ENCODE assay signal across 8 cellular contexts in genomic region chr2:156333274-156333950, GRCh38. TPM values are rescaled to one million over a fixed set of nuclear protein-coding genes. Genes with fewer than 3 reads are reported as not detected.
DNase-seq lines count a peak whose midpoint lies in the region; ATAC-seq and TF ChIP-seq lines count a peak whose summit lies in the region.

No MANE protein-coding gene starts in this region.

- intact Hi-C loops in activated CD4-positive, alpha-beta memory T cell treated with anti-CD3 and anti-CD28 coated beads for 36 hours (cut with micrococcal nuclease) = loop anchor here (2.0 to 5.0 kb wide), 3 partner anchors 559 to 1565 kb away; no protein-coding TSS in a partner anchor

- peaks cover 2% of the 10 kb centered on the region for H3K27me3 Mint-ChIP-seq in activated CD4-positive, alpha-beta memory T cell treated with anti-CD3 and anti-CD28 coated beads for 36 hours
- H3K27me3 Mint-ChIP-seq in progenitor cell of endocrine pancreas = peaks cover 15% of the 10 kb centered on the region

- peaks cover 45% of the 10 kb centered on the region for H3K4me1 Mint-ChIP-seq in activated CD4-positive, alpha-beta memory T cell treated with anti-CD3 and anti-CD28 coated beads for 36 hours (ENCODE audit: low read depth)
- H3K4me1 Mint-ChIP-seq in progenitor cell of endocrine pancreas (ENCODE audit: low read depth) = peaks cover 22% of the 10 kb centered on the region

- H3K36me3 Mint-ChIP-seq in activated CD4-positive, alpha-beta memory T cell treated with anti-CD3 and anti-CD28 coated beads for 36 hours = peaks cover 21% of the 10 kb centered on the region
- H3K36me3 Mint-ChIP-seq in progenitor cell of endocrine pancreas (ENCODE audit: insufficient read depth) = peaks cover 11% of the 10 kb centered on the region

- ATAC-seq in GM19395 (IDR thresholded peaks at IDR 0.05; ENCODE audit: unreplicated experiment) (peak; percentile 31), HG03460 (IDR thresholded peaks at IDR 0.05; ENCODE audit: unreplicated experiment) (peak; percentile 22)

- peak overlapping the region; percentile 94 for H3K4me3 Mint-ChIP-seq in activated CD4-positive, alpha-beta memory T cell treated with anti-CD3 and anti-CD28 coated beads for 36 hours
- peak overlapping the region; percentile 88 for H3K4me3 Mint-ChIP-seq in progenitor cell of endocrine pancreas (ENCODE audit: low read depth)

- CTCF ChIA-PET in activated CD4-positive, alpha-beta memory T cell treated with anti-CD3 and anti-CD28 coated beads for 36 hours (lab: Charles Lee) = interaction anchor here (1.1 to 5.5 kb wide), 5 partner anchors 7 to 255 kb away, joined by 5 to 62 read pairs (median 15); no protein-coding TSS in a partner anchor

- H3K9me3 Mint-ChIP-seq in activated CD4-positive, alpha-beta memory T cell treated with anti-CD3 and anti-CD28 coated beads for 36 hours = no peaks in the 10 kb centered on the region
- no peaks in the 10 kb centered on the region for H3K9me3 Mint-ChIP-seq in progenitor cell of endocrine pancreas (ENCODE audit: low read depth)

- DNase-seq in COR-L47 (lab: John Stamatoyannopoulos, UW) (peak; percentile 45), fibroblast of the aortic adventitia (ENCODE audit: low read depth) (no peak), progenitor cell of endocrine pancreas (ENCODE audit: low spot score, unreplicated experiment) (no peak), iPS-NIHi11 (ENCODE audit: low spot score) (no peak), germinal center (ENCODE audit: low spot score) (no peak)
- peak; percentile 33 for DNase-seq in activated CD4-positive, alpha-beta memory T cell treated with anti-CD3 and anti-CD28 coated beads for 36 hours

- H3K4me3 ChIP-seq in fibroblast of the aortic adventitia (ENCODE audit: low read depth, low read length) = peak overlapping the region; percentile 84

- POLR2A ChIA-PET in activated CD4-positive, alpha-beta memory T cell treated with anti-CD3 and anti-CD28 coated beads for 36 hours (lab: Charles Lee) = interaction anchor here (1.3 to 4.2 kb wide), 7 partner anchors 7 to 103 kb away, joined by 3 to 39 read pairs (median 11); no protein-coding TSS in a partner anchor

- TF ChIP-seq CTCF in fibroblast of the aortic adventitia (IDR thresholded peaks at IDR 0.05; ENCODE audit: insufficient read depth, low read length) = no peak
- no peak for TF ChIP-seq CTCF in progenitor cell of endocrine pancreas (IDR thresholded peaks at IDR 0.05; ENCODE audit: unreplicated experiment)

- peak overlapping the region; percentile 97 for H3K27ac Mint-ChIP-seq in activated CD4-positive, alpha-beta memory T cell treated with anti-CD3 and anti-CD28 coated beads for 36 hours
- peak overlapping the region; percentile 100 for H3K27ac Mint-ChIP-seq in progenitor cell of endocrine pancreas

RNA-seq across cellular contexts. Expression of gene NR4A2, which starts 0.9 kb away (rescaled TPM):
- 10 to 100 TPM in 1 of 2 experiments, 1 to 10 TPM in 1; 9.3 to 10.0 TPM for total RNA-seq in activated CD4-positive, alpha-beta memory T cell treated with anti-CD3 and anti-CD28 coated beads for 36 hours
- total RNA-seq in fibroblast of the aortic adventitia (ENCODE audit: low replicate concordance) = 0.41 and 0.81 TPM in 2 replicates
- total RNA-seq in progenitor cell of endocrine pancreas = 7.9 and 8.3 TPM in 2 replicates

Comparison
In these comparisons a context has a peak if more than half of its experiments do, and no peak if none do; other contexts are left out.
1. DNase-seq: peak in COR-L47 (single experiment) and activated CD4-positive, alpha-beta memory T cell treated with anti-CD3 and anti-CD28 coated beads for 36 hours (single experiment); none in fibroblast of the aortic adventitia (single experiment), progenitor cell of endocrine pancreas (single experiment), iPS-NIHi11 (single experiment) and germinal center (single experiment).